8 cellular contexts compared by ENCODE assay signal in genomic region chr4:7876096-7876993, GRCh38.
DNase-seq lines count a peak whose midpoint lies in the region; ATAC-seq lines count a peak whose summit lies in the region.

No MANE protein-coding gene starts in this region.

- peak; percentile 30 for DNase-seq in stimulated activated CD4-positive, alpha-beta T cell treated with anti-CD3 and anti-CD28 coated beads, Interleukin-12 subunit alpha, Interleukin-12 subunit beta, amount 100 ng/mL, for 4 hours
- DNase-seq in stimulated activated CD4-positive, alpha-beta T cell treated with anti-CD3 and anti-CD28 coated beads, Interleukin-1b, Interleukin-23, amount 100 ng/mL, for 48 hours = no peak
- peak; percentile 25 for DNase-seq in activated gamma-delta T cell treated with anti-CD3 and anti-CD28 coated beads, Interleukin-2, amount 50 U/mL, for 16 hours (ENCODE audit: low read depth)
- DNase-seq in iPS DF 19.7 (ENCODE audit: low read depth, low spot score) = peak; percentile 35
- peak; percentile 32 for DNase-seq in stimulated activated naive CD4-positive, alpha-beta T cell treated with Interleukin-2 at 50 U/mL for 16 hours (lab: John Stamatoyannopoulos, UW)
- no peak for DNase-seq in superior temporal gyrus (ENCODE audit: extremely low spot score)

- ATAC-seq in HG03354 (IDR thresholded peaks at IDR 0.05; ENCODE audit: poor library complexity, severe bottlenecking, unreplicated experiment) (no peak), GM21390 (IDR thresholded peaks at IDR 0.05; ENCODE audit: unreplicated experiment) (no peak)

Comparison
In these comparisons a context has a peak if more than half of its experiments do, and no peak if none do; other contexts are left out.
1. DNase-seq: peak in stimulated activated CD4-positive, alpha-beta T cell treated with anti-CD3 and anti-CD28 coated beads, Interleukin-12 subunit alpha, Interleukin-12 subunit beta, amount 100 ng/mL, for 4 hours (single experiment), activated gamma-delta T cell treated with anti-CD3 and anti-CD28 coated beads, Interleukin-2, amount 50 U/mL, for 16 hours (single experiment), iPS DF 19.7 (single experiment) and stimulated activated naive CD4-positive, alpha-beta T cell treated with Interleukin-2 at 50 U/mL for 16 hours (single experiment); none in stimulated activated CD4-positive, alpha-beta T cell treated with anti-CD3 and anti-CD28 coated beads, Interleukin-1b, Interleukin-23, amount 100 ng/mL, for 48 hours (single experiment) and superior temporal gyrus (single experiment).